In genomic region chr10:132745971-132746370, GRCh38 we compare ENCODE assay signal across 23 cellular contexts. TPM values are rescaled to one million over a fixed set of nuclear protein-coding genes. Genes with fewer than 3 reads are reported as not detected.
DNase-seq lines count a peak whose midpoint lies in the region; ATAC-seq, FAIRE-seq and TF ChIP-seq lines count a peak whose summit lies in the region.
"Had no signal": no experiment of that assay in that cellular context is flagged by ENCODE, and none has a peak within 500 bp of the region (broad histone marks: within the 10 kb centered on the region; RNA-seq: fewer than 3 reads in every experiment).

No MANE protein-coding gene starts in this region.

- H2BK120ac ChIP-seq in H1 (replicated peaks; ENCODE audit: low read depth, low read length), result no peak overlapping the region

- H3K36me3 ChIP-seq in GM23338 (ENCODE audit: insufficient read depth) (no peaks in the 10 kb centered on the region), NT2/D1 (ENCODE audit: insufficient read depth, insufficient read length, low read length) (peaks cover 4% of the 10 kb centered on the region), H1 (ENCODE audit: control insufficient read depth in 2 of 4, insufficient read depth in 4 of 4, low read length in 3 of 4) (no peaks in the 10 kb centered on the region), muscle layer of colon (ENCODE audit: insufficient read depth, low read length) (peaks cover 12% of the 10 kb centered on the region)
- H3K36me3 ChIP-seq: HAP-1 had no signal

- H3K9me3 ChIP-seq in NT2/D1 (ENCODE audit: insufficient read depth, low read length) (no peaks in the 10 kb centered on the region), H1 (ENCODE audit: insufficient read depth in 2 of 2, low read depth in 1 of 2, low read length in 1 of 2) (no peaks in the 10 kb centered on the region), muscle layer of colon (ENCODE audit: low read length) (no peaks in the 10 kb centered on the region)
- H3K9me3 ChIP-seq: A549, HAP-1 had no signal

- H3K4ac ChIP-seq in H1 (replicated peaks; ENCODE audit: insufficient read length, low read depth, low read length), result peak overlapping the region; percentile 51

- H2AFZ ChIP-seq in GM23338 (no peak overlapping the region), H1 (ENCODE audit: low read length) (no peak overlapping the region)

- FAIRE-seq in H1 (lab: Jason Lieb, UNC), result no peak
- FAIRE-seq: A549, GM12878, HepG2 had no signal

- H2AK5ac ChIP-seq in H1 (ENCODE audit: low read depth, low read length), result no peak overlapping the region

- H3K27me3 Mint-ChIP-seq in GM23338 (ENCODE audit: insufficient read depth, low read depth, poor library complexity), result no peaks in the 10 kb centered on the region
- H3K27me3 Mint-ChIP-seq: CD4-positive, alpha-beta T cell; IgD-negative memory B cell had no signal

- H2BK12ac ChIP-seq in H1 (ENCODE audit: low read depth, low read length), result no peak overlapping the region

- no peaks in the 10 kb centered on the region; the same call in 2 of the 3 replicates for H3K9me3 Mint-ChIP-seq in GM23338
- H3K9me3 Mint-ChIP-seq: CD4-positive, alpha-beta T cell; IgD-negative memory B cell had no signal

- H3K4me3 Mint-ChIP-seq in GM23338, result no peak overlapping the region
- H3K4me3 Mint-ChIP-seq: CD4-positive, alpha-beta T cell; IgD-negative memory B cell had no signal

- POLR2A ChIA-PET in H1 (lab: Charles Lee; ENCODE audit: partially characterized antibody), result interaction anchor here (0.8 kb wide), 1 partner anchor 89 kb away, joined by 3 read pairs; no protein-coding TSS in a partner anchor

- H3K36me3 Mint-ChIP-seq in GM23338 (ENCODE audit: low read depth), result no peaks in the 10 kb centered on the region

- DNase-seq in GM23338 (ENCODE audit: low spot score) (no peak), NT2/D1 (ENCODE audit: low read depth, low spot score) (no peak), H1 (ENCODE audit: low read depth in 1 of 2, low spot score in 2 of 2) (no peak), NCI-H748 (lab: John Stamatoyannopoulos, UW; ENCODE audit: unreplicated experiment) (no peak), UCSD-AML1 (lab: John Stamatoyannopoulos, UW; ENCODE audit: unreplicated experiment) (no peak), putamen (ENCODE audit: low spot score) (no peak)
- DNase-seq: AML-193; CD4-positive, alpha-beta T cell; DMS79 treated with DMSO at 0.1 percent for 48 hours; GOT3; KBM-7 had no signal

- no peak for TF ChIP-seq POLR2A in H1 (IDR thresholded peaks at IDR 0.05; ENCODE audit: control extremely low read depth in 1 of 2, low read depth in 2 of 2, low read length in 2 of 2)

- peaks cover 33% of the 10 kb centered on the region for H3K4me1 Mint-ChIP-seq in GM23338
- H3K4me1 Mint-ChIP-seq: IgD-negative memory B cell had no signal

- H2BK20ac ChIP-seq in H1 (ENCODE audit: low read length), result no peak overlapping the region

- no peak overlapping the region for H3K23ac ChIP-seq in H1 (ENCODE audit: insufficient read length)

- H4K8ac ChIP-seq in H1 (ENCODE audit: extremely low read depth, insufficient read depth, low read length), result 0 out of 2 replicates have a peak overlapping the region, but pooled peaks have one; percentile 40

- peak overlapping the region; percentile 88; the same call in 1 of the 2 replicates for H3K27ac ChIP-seq in GM23338 (ENCODE audit: low read depth)
- no peak overlapping the region for H3K27ac ChIP-seq in H1 (ENCODE audit: low read depth, low read length)
- H3K27ac ChIP-seq in muscle layer of colon (ENCODE audit: low read depth, low read length), result peak overlapping the region; percentile 12
- H3K27ac ChIP-seq: 22Rv1, A549, C4-2B, HL-60 had no signal

- TF ChIP-seq CTCF in GM23338 (conservative IDR thresholded peaks at IDR 0.05; ENCODE audit: low read depth in 2 of 2) (no peak), H1 (IDR thresholded peaks at IDR 0.05; ENCODE audit: control extremely low read depth in 1 of 3, insufficient read depth in 1 of 3, low read depth in 1 of 3, low read length in 3 of 3) (no peak)

- no peaks in the 10 kb centered on the region for H3K9me2 ChIP-seq in GM23338 (ENCODE audit: insufficient read depth)

- no peak overlapping the region for H3K14ac ChIP-seq in H1 (ENCODE audit: insufficient read length)

- ATAC-seq in GM23338, result no peak
- no peak for ATAC-seq in GM19452 (IDR thresholded peaks at IDR 0.05; ENCODE audit: unreplicated experiment)
- ATAC-seq: A549, GM12878, HepG2 had no signal

- H3K79me2 ChIP-seq in GM23338 (replicated peaks; ENCODE audit: insufficient read depth) (no peaks in the 10 kb centered on the region), H1 (ENCODE audit: control insufficient read depth in 1 of 2, insufficient read depth in 2 of 2, low read length in 2 of 2) (no peaks in the 10 kb centered on the region)

- H3K18ac ChIP-seq in H1 (ENCODE audit: extremely low read depth, low read length), result peak overlapping the region; percentile 88; the same call in 1 of the 2 replicates

- H3K23me2 ChIP-seq in H1 (ENCODE audit: low read depth, low read length), result no peaks in the 10 kb centered on the region

- H4K20me1 ChIP-seq in GM23338 (replicated peaks; ENCODE audit: insufficient read depth) (no peaks in the 10 kb centered on the region), H1 (replicated peaks in 1 of 2; ENCODE audit: control insufficient read depth in 1 of 2, insufficient read depth in 2 of 2, low read length in 2 of 2) (peaks cover 0 to 1% of the 10 kb centered on the region in 2 experiments)

- H3K56ac ChIP-seq in H1 (replicated peaks; ENCODE audit: insufficient read length, low read depth, low read length), result no peak overlapping the region

- CTCF ChIA-PET in H1 (lab: Charles Lee; ENCODE audit: partially characterized antibody), result interaction anchor here (1.0 to 1.5 kb wide), 3 partner anchors 13 to 91 kb away, joined by 3 to 5 read pairs (median 3); no protein-coding TSS in a partner anchor

- H2BK5ac ChIP-seq in H1 (ENCODE audit: low read depth, low read length), result no peak overlapping the region

- H3K9ac ChIP-seq in NT2/D1 (ENCODE audit: insufficient read length, low read depth) (peak overlapping the region; percentile 45), H1 (replicated peaks in 1 of 4; ENCODE audit: extremely low read depth in 1 of 4, low read depth in 3 of 4, low read length in 3 of 4) (no peak overlapping the region), muscle layer of colon (ENCODE audit: low read length) (no peak overlapping the region)

- no peaks in the 10 kb centered on the region; the same call in 1 of the 2 replicates for H3K79me1 ChIP-seq in H1 (ENCODE audit: low read depth, low read length)

- H3F3A ChIP-seq in GM23338 (replicated peaks; ENCODE audit: low read depth), result 0 out of 2 replicates have a peak, but pooled peaks cover 3% of the 10 kb centered on the region

- TF ChIP-seq RAD21 in H1 (IDR thresholded peaks at IDR 0.05 in 1 of 2, conservative IDR thresholded peaks at IDR 0.05 in 1 of 2; ENCODE audit: low read depth in 2 of 2, low read length in 2 of 2), result no peak

- peak overlapping the region; percentile 55 for H4K91ac ChIP-seq in H1 (replicated peaks; ENCODE audit: insufficient read length, low read length)

- no peaks in the 10 kb centered on the region for H3K27me3 ChIP-seq in GM23338 (ENCODE audit: insufficient read depth)
- H3K27me3 ChIP-seq in NT2/D1 (ENCODE audit: insufficient read depth, insufficient read length), result no peaks in the 10 kb centered on the region
- H3K27me3 ChIP-seq in H1 (replicated peaks in 1 of 4; ENCODE audit: control insufficient read depth in 3 of 4, extremely low read depth in 1 of 4, insufficient read depth in 3 of 4, low read length in 3 of 4), result no peaks in the 10 kb centered on the region
- no peaks in the 10 kb centered on the region for H3K27me3 ChIP-seq in muscle layer of colon (ENCODE audit: control insufficient read depth in 1 of 2, insufficient read depth in 2 of 2, low read length in 2 of 2)

- H3K4me2 ChIP-seq in GM23338 (no peak overlapping the region), H1 (ENCODE audit: insufficient read depth in 1 of 2, low read depth in 2 of 2, low read length in 2 of 2) (no peak overlapping the region)
- H3K4me2 ChIP-seq: A549 had no signal

- H4K5ac ChIP-seq in H1 (ENCODE audit: insufficient read length, low read depth, low read length), result no peak overlapping the region

- H3K4me3 ChIP-seq in GM23338 (no peak overlapping the region), NT2/D1 (ENCODE audit: insufficient read length, low read depth) (no peak overlapping the region), H1 (ENCODE audit: extremely low read depth in 1 of 4, insufficient read depth in 2 of 4, low read depth in 3 of 4, low read length in 4 of 4) (no peak overlapping the region), muscle layer of colon (ENCODE audit: low read depth in 1 of 2, low read length in 2 of 2) (no peak overlapping the region)
- H3K4me3 ChIP-seq: A549, GM12878, HAP-1 had no signal

- H3K4me1 ChIP-seq in GM23338 (ENCODE audit: insufficient read depth) (peaks cover 9% of the 10 kb centered on the region), NT2/D1 (ENCODE audit: insufficient read depth, insufficient read length) (peaks cover 37% of the 10 kb centered on the region), H1 (replicated peaks in 1 of 4; ENCODE audit: control insufficient read depth in 3 of 4, insufficient read depth in 4 of 4, low read length in 3 of 4) (peaks cover 0 to 38% (median 11%) of the 10 kb centered on the region in 4 experiments; a peak in 6 of 7 replicates), muscle layer of colon (ENCODE audit: insufficient read depth, low read length) (peaks cover 11% of the 10 kb centered on the region)
- H3K4me1 ChIP-seq: A549 had no signal

- TF ChIP-seq EP300 in H1 (IDR thresholded peaks at IDR 0.05; ENCODE audit: borderline replicate concordance in 1 of 2, low read depth in 2 of 2, low read length in 2 of 2), result no peak

- 89% methylated on average over 13 of the region's 13 CpGs; no CpG with 5 or more reads in 1 of the 2 experiments for WGBS in H1 (ENCODE audit: extremely low coverage in 1 of 2, insufficient coverage in 1 of 2, insufficient read length in 1 of 2, insufficient replicate concordance in 2 of 2, low coverage in 1 of 2, low lambda C conversion rate in 2 of 2, missing lambda C conversion rate in 1 of 2), 2 experiments

- no peak overlapping the region for H2BK15ac ChIP-seq in H1 (ENCODE audit: low read length)

- peak overlapping the region; percentile 77; the same call in 1 of the 2 replicates for H3K27ac Mint-ChIP-seq in GM23338
- H3K27ac Mint-ChIP-seq: CD4-positive, alpha-beta T cell; IgD-negative memory B cell had no signal

RNA-seq across cellular contexts. Expression of gene NKX6-2, which starts 40.0 kb away (rescaled TPM):
- 0.24 TPM in 1 of 2 replicates, not detected in the other for total RNA-seq in GM23338 (2014; rRNA removed; shearing (Covaris generic))
- 9.3 and 10.9 TPM in 2 replicates for polyA plus RNA-seq in GM23338 (2016; fragmentation: Nextera tagmentation; extraction: Ambion mirVana)
- total RNA-seq in H1 (2021; fragmentation: NEBNext Ultra II Directional; extraction: Animal tissue kit (Norgen Biotek cat#: 25700)), result not detected in 2 replicates
- polyA plus RNA-seq in H1 (2011; rRNA removed), result 0.06 and 0.14 TPM in 2 replicates
- polyA plus RNA-seq in H1 (2011; cell fraction: cytosol; rRNA removed), result 0.09 TPM
- 0.11 TPM for polyA plus RNA-seq in H1 (2011; cell fraction: nucleus; rRNA removed)
- 2.4 to 6.7 TPM (median 4.4 TPM) in 4 replicates for polyA plus RNA-seq in H1 (2012, experiment 1 of 2)
- 0.08 TPM for polyA plus RNA-seq in H1 (2012, experiment 2 of 2)
- polyA plus RNA-seq in H1 (2013, experiment 1 of 2), result not detected
- polyA plus RNA-seq in H1 (2013, experiment 2 of 2), result not detected
- not detected in 2 replicates for polyA minus RNA-seq in H1 (2011; rRNA and poly(A)+ RNA removed)
- not detected for polyA minus RNA-seq in H1 (2011; cell fraction: cytosol; rRNA and poly(A)+ RNA removed)
- polyA minus RNA-seq in H1 (2011; cell fraction: nucleus; rRNA and poly(A)+ RNA removed), result not detected
- total RNA-seq: CD4-positive, alpha-beta T cell; GM12878; HepG2; HT1080 had no signal
- polyA plus RNA-seq: A549, BJ, HepG2, IgD-negative memory B cell had no signal
